In genomic region chr1:16092097-16092922, GRCh38 we compare ENCODE assay signal across 14 cellular contexts. TPM values are rescaled to one million over a fixed set of nuclear protein-coding genes. Genes with fewer than 3 reads are reported as not detected.
"Had no signal": no experiment of that assay in that cellular context is flagged by ENCODE, and none has a peak within 500 bp of the region (broad histone marks: within the 10 kb centered on the region; RNA-seq: fewer than 3 reads in every experiment).

No MANE protein-coding gene starts in this region.

- H3K27ac ChIP-seq: esophagus muscularis mucosa, heart right ventricle, pancreas, WERI-Rb-1 had no signal

- DNase-seq: activated CD4-positive, alpha-beta memory T cell treated with anti-CD3 and anti-CD28 coated beads, Interleukin-2, amount 10 ng/mL, durations not matched to agents 7 days and 5 days; activated CD4-positive, alpha-beta T cell treated with anti-CD3 and anti-CD28 coated beads for 36 hours; activated CD8-positive, alpha-beta memory T cell treated with anti-CD3 and anti-CD28 coated beads, Interleukin-2, amount 10 ng/mL, durations not matched to agents 7 days and 5 days; heart right ventricle; kidney glomerular epithelial cell; left ventricle myocardium superior; mucosa of descending colon; naive thymus-derived CD4-positive, alpha-beta T cell; stimulated activated naive CD8-positive, alpha-beta T cell treated with anti-CD3 and anti-CD28 coated beads, Interleukin-15, amount 100 ng/mL, for 72 hours; WERI-Rb-1 had no signal

- H3K4me3 ChIP-seq: esophagus muscularis mucosa, heart right ventricle, mucosa of descending colon, pancreas had no signal

- ATAC-seq: activated CD4-positive, alpha-beta T cell treated with anti-CD3 and anti-CD28 coated beads for 36 hours; activated CD8-positive, alpha-beta memory T cell treated with anti-CD3 and anti-CD28 coated beads, Interleukin-2, amount 10 ng/mL, durations not matched to agents 7 days and 5 days; heart right ventricle; left ventricle myocardium superior; naive thymus-derived CD4-positive, alpha-beta T cell; stimulated activated naive CD8-positive, alpha-beta T cell treated with anti-CD3 and anti-CD28 coated beads, Interleukin-15, amount 100 ng/mL, for 72 hours had no signal

RNA-seq across cellular contexts. Expression of gene FAM131C, which starts 18.9 kb away (rescaled TPM):
- total RNA-seq: skeletal muscle tissue had no signal

RNA-seq across cellular contexts. Expression of gene CLCNKB, which starts 48.7 kb away (rescaled TPM):
- total RNA-seq: activated CD4-positive, alpha-beta memory T cell treated with anti-CD3 and anti-CD28 coated beads, Interleukin-2, amount 10 ng/mL, durations not matched to agents 7 days and 5 days; activated CD4-positive, alpha-beta T cell treated with anti-CD3 and anti-CD28 coated beads for 36 hours; activated CD8-positive, alpha-beta memory T cell treated with anti-CD3 and anti-CD28 coated beads, Interleukin-2, amount 10 ng/mL, durations not matched to agents 7 days and 5 days; naive thymus-derived CD4-positive, alpha-beta T cell; skeletal muscle tissue; T-helper 2 cell treated with Interferon-gamma antibody and Interleukin-4, amounts not matched to agents 100 ng/mL and 5 ng/mL, for 36 hours had no signal
